In the genomic region with DNA sequence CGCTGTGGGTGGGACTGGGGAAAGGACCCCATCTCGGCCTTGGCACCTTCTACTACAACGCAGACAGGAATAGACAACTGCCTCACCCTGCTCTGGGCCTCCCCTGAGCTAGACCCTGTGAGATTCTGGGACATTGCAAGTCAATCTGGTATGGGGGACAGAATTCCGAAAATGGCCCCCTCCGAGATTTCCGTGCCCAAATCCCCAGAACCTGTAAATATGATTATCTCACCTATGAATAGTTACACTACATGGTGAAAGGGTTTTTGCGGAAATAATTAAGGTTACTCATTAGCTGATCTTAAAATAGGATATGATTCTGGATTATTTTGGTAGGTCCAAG, we compare ENCODE assay signal across 8 cellular contexts. TPM values are rescaled to one million over a fixed set of nuclear protein-coding genes. Genes with fewer than 3 reads are reported as not detected.
DNase-seq lines count a peak whose midpoint lies in the region; ATAC-seq and TF ChIP-seq lines count a peak whose summit lies in the region.

No MANE protein-coding gene starts in this region.

- peak overlapping the region; percentile 96 for H3K27ac Mint-ChIP-seq in T-helper 17 cell

- H3K4me1 Mint-ChIP-seq in T-helper 17 cell, result peaks cover 32% of the 10 kb centered on the region

- H3K4me3 Mint-ChIP-seq in T-helper 17 cell, result peak overlapping the region; percentile 97

- peak overlapping the region; percentile 74 for H3K9ac ChIP-seq in rectal smooth muscle tissue (ENCODE audit: low read length)

- ATAC-seq in T-helper 17 cell (no peak), GM18502 (IDR thresholded peaks at IDR 0.05; ENCODE audit: poor library complexity, unreplicated experiment) (no peak)

- peaks cover 2% of the 10 kb centered on the region for H3K36me3 Mint-ChIP-seq in T-helper 17 cell (ENCODE audit: low read depth)

- H3K27ac ChIP-seq in rectal smooth muscle tissue (ENCODE audit: low read depth, low read length), result peak overlapping the region; percentile 99

- H3K9me3 ChIP-seq in T-helper 17 cell (ENCODE audit: control insufficient read depth, low read length, poor library complexity, severe bottlenecking), result no peaks in the 10 kb centered on the region

- DNase-seq in GM12865 (ENCODE audit: low read depth) (no peak), T-helper 17 cell (no peak), fibroblast of villous mesenchyme (ENCODE audit: low read depth) (no peak), NCI-H510A (lab: John Stamatoyannopoulos, UW) (no peak), NOMO-1 (lab: John Stamatoyannopoulos, UW; ENCODE audit: unreplicated experiment in 2 of 2) (no peak), DMS114 treated with DMSO at 0.1 percent for 48 hours (lab: John Stamatoyannopoulos, UW; ENCODE audit: unreplicated experiment) (no peak)

- H3K36me3 ChIP-seq in rectal smooth muscle tissue (ENCODE audit: control insufficient read depth, insufficient read depth, low read length), result peaks cover 8% of the 10 kb centered on the region

- H3K4me3 ChIP-seq in GM12865 (ENCODE audit: low read depth, low read length) (peak overlapping the region; percentile 93), fibroblast of villous mesenchyme (ENCODE audit: low read depth, low read length) (peak overlapping the region; percentile 85), rectal smooth muscle tissue (ENCODE audit: low read length) (peak overlapping the region; percentile 95)

- H3K27me3 ChIP-seq in rectal smooth muscle tissue (ENCODE audit: control insufficient read depth, insufficient read depth, low read length), result no peaks in the 10 kb centered on the region

- H3K4me1 ChIP-seq in rectal smooth muscle tissue (ENCODE audit: control insufficient read depth, insufficient read depth, low read length), result peaks cover 15% of the 10 kb centered on the region

- no peaks in the 10 kb centered on the region for H3K27me3 Mint-ChIP-seq in T-helper 17 cell

- TF ChIP-seq CTCF in GM12865 (IDR thresholded peaks at IDR 0.05; ENCODE audit: insufficient read depth, low read depth, low read length, missing control alignments), result no peak
- TF ChIP-seq CTCF in fibroblast of villous mesenchyme (IDR thresholded peaks at IDR 0.05; ENCODE audit: insufficient read depth, low read depth, low read length), result no peak

RNA-seq across cellular contexts. Expression of gene ZBTB45, which starts 0.6 kb away (rescaled TPM):
- total RNA-seq in T-helper 17 cell, result 1 to 10 TPM; 7.0 to 8.2 TPM
- total RNA-seq in fibroblast of villous mesenchyme, result 4.7 and 6.1 TPM in 2 replicates

RNA-seq across cellular contexts. Expression of gene SLC27A5, which starts 8.4 kb away (rescaled TPM):
- 1 to 10 TPM; 6.6 to 7.7 TPM for total RNA-seq in T-helper 17 cell
- 3.0 and 4.5 TPM in 2 replicates for total RNA-seq in fibroblast of villous mesenchyme

RNA-seq across cellular contexts. Expression of gene TRIM28, which starts 23.6 kb away (rescaled TPM):
- 100 to 1,000 TPM; 427 to 525 TPM for total RNA-seq in T-helper 17 cell
- total RNA-seq in fibroblast of villous mesenchyme, result 295 and 389 TPM in 2 replicates

RNA-seq across cellular contexts. Expression of gene CHMP2A, which starts 34.7 kb away (rescaled TPM):
- 10 to 100 TPM; 74.8 to 88.8 TPM for total RNA-seq in T-helper 17 cell
- total RNA-seq in fibroblast of villous mesenchyme, result 111 and 120 TPM in 2 replicates

RNA-seq across cellular contexts. Expression of gene UBE2M, which starts 38.2 kb away (rescaled TPM):
- total RNA-seq in T-helper 17 cell (10 to 100 TPM; 36.1 to 63.5 TPM), fibroblast of villous mesenchyme (78.3 and 81.6 TPM in 2 replicates)
